Comparison of ENCODE assay signal across 29 cellular contexts in the genomic region with DNA sequence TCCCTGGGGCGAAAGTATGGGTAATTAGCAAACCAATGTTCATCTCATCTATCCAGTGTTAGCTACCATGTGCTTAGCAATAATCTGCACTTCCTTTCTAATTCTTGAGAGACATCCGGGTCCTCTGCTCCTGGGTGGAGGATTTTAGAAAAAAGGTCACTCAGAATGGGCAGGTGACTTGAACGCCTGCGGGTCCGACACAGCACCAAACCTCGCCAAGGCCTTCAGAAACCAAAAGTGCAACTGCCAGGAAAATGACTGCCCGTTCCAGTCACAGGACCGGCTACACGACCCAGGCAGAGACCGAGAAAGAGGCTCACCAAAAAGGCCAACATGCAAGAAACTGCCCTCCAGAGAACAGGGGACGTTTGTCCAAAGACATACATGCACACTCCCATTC.
"Had no signal": no experiment of that assay in that cellular context is flagged by ENCODE, and none has a peak within 500 bp of the region (broad histone marks: within the 10 kb centered on the region; RNA-seq: fewer than 3 reads in every experiment).

No MANE protein-coding gene starts in this region.

- ATAC-seq: stimulated activated effector memory CD8-positive, alpha-beta T cell treated with anti-CD3 and anti-CD28 coated beads, Interleukin-12 subunit alpha, Interleukin-12 subunit beta, amount 100 ng/mL, for 72 hours; stimulated activated memory B cell treated with anti-CD40 and anti-IgM and Interleukin-4, amounts not matched to agents 10 μg/mL and 1 μg/mL and 100 μg/mL, for 72 hours; stimulated activated naive B cell treated with anti-CD40 and anti-IgM and Interleukin-4, amounts not matched to agents 10 μg/mL and 1 μg/mL and 100 μg/mL, for 72 hours; stimulated activated naive CD8-positive, alpha-beta T cell treated with anti-CD3 and anti-CD28 coated beads, Interleukin-15, amount 100 ng/mL, for 72 hours; stimulated activated naive CD8-positive, alpha-beta T cell treated with anti-CD3 and anti-CD28 coated beads, Interleukin-15, Interleukin-2, amounts not matched to agents 100 U/mL and 50 U/mL, for 24 hours; upper lobe of right lung had no signal

- H3K4me3 Mint-ChIP-seq: stimulated activated effector memory CD8-positive, alpha-beta T cell treated with anti-CD3 and anti-CD28 coated beads, Interleukin-12 subunit alpha, Interleukin-12 subunit beta, amount 100 ng/mL, for 72 hours; stimulated activated memory B cell treated with anti-CD40 and anti-IgM and Interleukin-4, amounts not matched to agents 10 μg/mL and 1 μg/mL and 100 μg/mL, for 72 hours; stimulated activated naive B cell treated with anti-CD40 and anti-IgM and Interleukin-4, amounts not matched to agents 10 μg/mL and 1 μg/mL and 100 μg/mL, for 72 hours; stimulated activated naive CD8-positive, alpha-beta T cell treated with anti-CD3 and anti-CD28 coated beads, Interleukin-15, amount 100 ng/mL, for 72 hours; stimulated activated naive CD8-positive, alpha-beta T cell treated with anti-CD3 and anti-CD28 coated beads, Interleukin-15, Interleukin-2, amounts not matched to agents 100 ng/mL and 50 ng/mL, for 24 hours had no signal

- H3K27me3 ChIP-seq: stomach, suprapubic skin, testis, thyroid gland, tibial artery, tibial nerve, transverse colon, upper lobe of left lung, upper lobe of right lung, uterus, vagina had no signal

- H3K9me3 ChIP-seq: testis, thoracic aorta, thyroid gland, transverse colon, upper lobe of right lung, uterus, vagina had no signal

- H3K4me3 ChIP-seq: stomach, suprapubic skin, thoracic aorta, thyroid gland, tibial artery, tibial nerve, transverse colon, upper lobe of left lung, upper lobe of right lung, uterus, vagina had no signal

- H3K4me1 ChIP-seq: suprapubic skin, testis, thyroid gland, tibial nerve, upper lobe of right lung, uterus had no signal

- H3K4me1 Mint-ChIP-seq: stimulated activated effector memory CD8-positive, alpha-beta T cell treated with anti-CD3 and anti-CD28 coated beads, Interleukin-12 subunit alpha, Interleukin-12 subunit beta, amount 100 ng/mL, for 72 hours; stimulated activated memory B cell treated with anti-CD40 and anti-IgM and Interleukin-4, amounts not matched to agents 10 μg/mL and 1 μg/mL and 100 μg/mL, for 72 hours; stimulated activated naive B cell treated with anti-CD40 and anti-IgM and Interleukin-4, amounts not matched to agents 10 μg/mL and 1 μg/mL and 100 μg/mL, for 72 hours; stimulated activated naive CD8-positive, alpha-beta T cell treated with anti-CD3 and anti-CD28 coated beads, Interleukin-15, amount 100 ng/mL, for 72 hours had no signal

- DNase-seq: stimulated activated CD4-positive, alpha-beta T cell treated with anti-CD3 and anti-CD28 coated beads, Interleukin-2, amount 100 ng/mL, for 24 hours; stimulated activated CD4-positive, alpha-beta T cell treated with anti-CD3 and anti-CD28 coated beads, Interleukin-2, amount 100 ng/mL, for 48 hours; stimulated activated CD4-positive, alpha-beta T cell treated with anti-CD3 and anti-CD28 coated beads, Interleukin-4, amount 100 ng/mL, for 1 hour; stimulated activated CD4-positive, alpha-beta T cell treated with anti-CD3 and anti-CD28 coated beads, Interleukin-4, amount 100 ng/mL, for 24 hours; stimulated activated CD4-positive, alpha-beta T cell treated with anti-CD3 and anti-CD28 coated beads, Interleukin-4, amount 100 ng/mL, for 4 hours; stimulated activated CD8-positive, alpha-beta memory T cell treated with anti-CD3 and anti-CD28 coated beads, Interleukin-4, amount 100 ng/mL, for 48 hours; stimulated activated naive B cell treated with anti-CD40 and anti-IgM and Interleukin-4, amounts not matched to agents 10 μg/mL and 1 μg/mL and 100 μg/mL, for 72 hours; stimulated activated naive CD4-positive, alpha-beta T cell; stimulated activated naive CD4-positive, alpha-beta T cell treated with Interleukin-2 at 50 U/mL for 16 hours; stimulated activated naive CD8-positive, alpha-beta T cell treated with anti-CD3 and anti-CD28 coated beads, Interleukin-15, amount 100 ng/mL, for 72 hours; stimulated activated naive CD8-positive, alpha-beta T cell treated with anti-CD3 and anti-CD28 coated beads, Interleukin-15, Interleukin-2, amounts not matched to agents 100 U/mL and 50 U/mL, for 24 hours; stomach; substantia nigra; testis; thyroid gland; tibial artery; transverse colon; trophoblast cell; upper lobe of right lung; uterus had no signal

- H3K27ac Mint-ChIP-seq: stimulated activated effector memory CD8-positive, alpha-beta T cell treated with anti-CD3 and anti-CD28 coated beads, Interleukin-12 subunit alpha, Interleukin-12 subunit beta, amount 100 ng/mL, for 72 hours; stimulated activated memory B cell treated with anti-CD40 and anti-IgM and Interleukin-4, amounts not matched to agents 10 μg/mL and 1 μg/mL and 100 μg/mL, for 72 hours; stimulated activated naive B cell treated with anti-CD40 and anti-IgM and Interleukin-4, amounts not matched to agents 10 μg/mL and 1 μg/mL and 100 μg/mL, for 72 hours; stimulated activated naive CD8-positive, alpha-beta T cell treated with anti-CD3 and anti-CD28 coated beads, Interleukin-15, amount 100 ng/mL, for 72 hours; stimulated activated naive CD8-positive, alpha-beta T cell treated with anti-CD3 and anti-CD28 coated beads, Interleukin-15, Interleukin-2, amounts not matched to agents 100 ng/mL and 50 ng/mL, for 24 hours had no signal

- H3K27me3 Mint-ChIP-seq: stimulated activated memory B cell treated with anti-CD40 and anti-IgM and Interleukin-4, amounts not matched to agents 10 μg/mL and 1 μg/mL and 100 μg/mL, for 72 hours; stimulated activated naive CD8-positive, alpha-beta T cell treated with anti-CD3 and anti-CD28 coated beads, Interleukin-15, amount 100 ng/mL, for 72 hours had no signal

- FAIRE-seq: urothelium cell line had no signal

- H3K27ac ChIP-seq: stomach, suprapubic skin, testis, thoracic aorta, thyroid gland, tibial artery, tibial nerve, transverse colon, upper lobe of left lung, upper lobe of right lung, uterus, vagina had no signal

- H3K36me3 ChIP-seq: suprapubic skin, thoracic aorta, thyroid gland, transverse colon, upper lobe of left lung, upper lobe of right lung, uterus, vagina had no signal
